ENCODE assay signal across 8 cellular contexts in the genomic region with DNA sequence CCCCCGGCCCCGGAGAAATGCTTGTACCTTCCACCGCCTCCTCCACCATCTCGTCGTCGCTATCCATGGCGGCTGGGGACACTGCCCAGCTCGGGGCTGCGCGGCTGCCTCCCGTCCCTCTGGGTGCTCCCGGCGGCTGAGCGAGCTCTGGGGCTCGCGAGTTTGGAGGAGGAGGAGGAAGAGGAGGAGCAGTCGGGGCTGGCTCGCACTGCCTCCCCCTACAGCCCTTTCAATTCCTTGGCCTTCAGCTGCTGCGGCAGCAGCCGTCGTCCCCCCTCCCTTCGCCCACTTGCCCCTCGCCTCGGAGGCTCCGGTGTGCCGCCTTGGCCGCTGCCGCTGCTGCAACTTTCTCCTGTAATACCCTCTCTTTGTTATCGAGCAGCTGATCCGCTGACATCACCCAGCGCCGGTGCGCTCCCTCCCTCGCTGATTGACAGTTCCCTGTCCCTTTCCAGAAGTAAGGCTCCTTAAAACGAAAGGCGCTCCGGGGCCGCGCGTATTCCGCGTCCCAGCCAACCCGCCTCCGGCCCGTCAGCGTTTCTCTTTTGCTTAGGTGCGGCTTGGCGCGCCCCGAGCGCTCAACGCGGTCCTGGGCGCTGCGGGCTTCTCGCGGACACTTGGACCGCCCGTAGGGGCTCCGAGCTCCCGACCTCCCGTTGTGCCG. TPM values are rescaled to one million over a fixed set of nuclear protein-coding genes. Genes with fewer than 3 reads are reported as not detected.
DNase-seq lines count a peak whose midpoint lies in the region; TF ChIP-seq lines count a peak whose summit lies in the region.

A gene (minus strand): TSS at position 149 of the 664 bp plus-strand sequence. CDS start 82 bp downstream, at position 67.

- H3K27me3 Mint-ChIP-seq in type B pancreatic cell: peaks cover 42% of the 10 kb centered on the region

- peak within 1 kb of the TSS; percentile 87 for H3K27ac ChIP-seq in adipose tissue (ENCODE audit: low read depth, low read length)
- H3K27ac ChIP-seq in cardiac muscle cell: peak within 1 kb of the TSS; percentile 70
- H3K27ac ChIP-seq in ovary: peak within 1 kb of the TSS; percentile 82 to 99

- no peak for TF ChIP-seq EP300 in ovary (IDR thresholded peaks at IDR 0.05)

- TF ChIP-seq CTCF in cardiac muscle cell (IDR thresholded peaks at IDR 0.05; ENCODE audit: low read depth, low read length) (peak; percentile 5), ovary (IDR thresholded peaks at IDR 0.05) (no peak), type B pancreatic cell (conservative IDR thresholded peaks at IDR 0.05) (no peak)

- H3K4me1 Mint-ChIP-seq in type B pancreatic cell (ENCODE audit: unreplicated experiment): peaks cover 34% of the 10 kb centered on the region

- H3K27me3 ChIP-seq in cardiac muscle cell (peaks cover 14% of the 10 kb centered on the region), ovary (no peaks in the 10 kb centered on the region)

- H3K36me3 ChIP-seq in cardiac muscle cell (no peaks in the 10 kb centered on the region), ovary (no peaks in the 10 kb centered on the region)

- no peaks in the 10 kb centered on the region for H3K36me3 Mint-ChIP-seq in type B pancreatic cell

- peak within 1 kb of the TSS; percentile 99 for H3K27ac Mint-ChIP-seq in type B pancreatic cell

- peak; percentile 83 for TF ChIP-seq POLR2A in ovary (IDR thresholded peaks at IDR 0.05)

- peak within 1 kb of the TSS; percentile 71 for H3K4me3 ChIP-seq in cardiac muscle cell
- peak within 1 kb of the TSS; percentile 82 for H3K4me3 ChIP-seq in ovary

- H3K9me3 Mint-ChIP-seq in type B pancreatic cell: no peaks in the 10 kb centered on the region

- intact Hi-C loops in ovary (cut with DNase I): loop anchor here in 1 of 4 donors (5.0 kb wide), 1 partner anchor 1879 kb away; no protein-coding TSS in a partner anchor

- H3K9me3 ChIP-seq in cardiac muscle cell (ENCODE audit: low read depth) (no peaks in the 10 kb centered on the region), ovary (peaks cover 0 to 3% of the 10 kb centered on the region in 2 donors)

- H3K4me1 ChIP-seq in cardiac muscle cell (ENCODE audit: low read depth) (peaks cover 53% of the 10 kb centered on the region), ovary (ENCODE audit: insufficient read depth) (peaks cover 16% of the 10 kb centered on the region)

- H3K4me3 Mint-ChIP-seq in type B pancreatic cell: peak within 1 kb of the TSS; percentile 99

- DNase-seq in D341Med (ENCODE audit: low spot score) (peak; percentile 76), H4 (ENCODE audit: low spot score) (peak; percentile 69), NAMALWA (ENCODE audit: low spot score) (peak; percentile 78), T follicular helper cell (ENCODE audit: low read depth) (peak; percentile 50), cardiac muscle cell (ENCODE audit: low read depth in 1 of 2, low spot score in 1 of 2) (peak; percentile 72 to 86), ovary (peak; percentile 77 to 85 (median 82)), type B pancreatic cell (ENCODE audit: extremely low spot score, unreplicated experiment) (peak; percentile 79)

- WGBS in adipose tissue, 3 donors: 1% methylated on average over 56 to 63 of the region's 63 CpGs
- 0 to 1% (median 0%) methylated on average over 56 to 63 of the region's 63 CpGs for WGBS in ovary, 3 donors

RNA-seq across cellular contexts. Expression of the gene that starts here (rescaled TPM):
- total RNA-seq in H4 (2014; rRNA removed; shearing (Covaris generic)): 28.6 and 40.0 TPM in 2 replicates
- polyA plus RNA-seq in adipose tissue (10 to 100 TPM in 2 of 3 donors, 1 to 10 TPM in 1; 7.7 to 63.1 (median 20.6) TPM), cardiac muscle cell (4.8 and 6.8 TPM in 2 replicates), ovary (10 to 100 TPM; 14.3 to 52.4 TPM)
- total RNA-seq in cardiac muscle cell (10.3 and 20.4 TPM in 2 replicates), ovary (10 to 100 TPM; 21.3 to 37.2 (median 32.8) TPM), type B pancreatic cell (ENCODE audit: low replicate concordance) (17.0 and 28.2 TPM in 2 replicates)

Comparison
In these comparisons a context has a peak if more than half of its experiments do, and no peak if none do; other contexts are left out.
1. Peak in every context shown above with its lines: DNase-seq, H3K4me3 ChIP-seq and H3K27ac ChIP-seq.